8 cellular contexts compared by ENCODE assay signal in genomic region chr16:88811850-88812736, GRCh38. TPM values are rescaled to one million over a fixed set of nuclear protein-coding genes. Genes with fewer than 3 reads are reported as not detected.
DNase-seq lines count a peak whose midpoint lies in the region; ATAC-seq, FAIRE-seq and TF ChIP-seq lines count a peak whose summit lies in the region.

TSS of gene APRT (minus strand) at chr16:88811928. CDS start at chr16:88811899, 29 bp downstream.

- no peaks in the 10 kb centered on the region for H3K27me3 Mint-ChIP-seq in dendritic cell treated with granulocyte-macrophage colony-stimulating factor and Interleukin-4, amounts not matched to agents 40 ng/mL and 50 ng/mL, for 4 days

- peak; percentile 70 for ATAC-seq in GM19372 (IDR thresholded peaks at IDR 0.05; ENCODE audit: low read depth, unreplicated experiment)
- ATAC-seq in HG03521 (IDR thresholded peaks at IDR 0.05; ENCODE audit: unreplicated experiment) = peak; percentile 77
- peak; percentile 65 for ATAC-seq in HepG2

- in situ Hi-C loops in HepG2 (cut with HindIII; ENCODE audit: extremely low pct_ligation_motif_present, low pct_unique_long_range_greater_than_20kb) = loop anchor here (5.0 kb wide), 1 partner anchor 45 kb away; the partner anchor contains the start of genes GALNS and TRAPPC2L

- no peak for TF ChIP-seq EP300 in HepG2 (IDR thresholded peaks at IDR 0.05; ENCODE audit: low read depth in 2 of 2, low read length in 2 of 2)
- peak; percentile 58; the same call in 1 of the 2 replicates for TF ChIP-seq EP300 in HepG2 (CRISPR knock-in tag; IDR thresholded peaks at IDR 0.05; ENCODE audit: borderline replicate concordance)

- peaks cover 8 to 27% of the 10 kb centered on the region in 2 experiments; a peak in 4 of 5 replicates for H3K36me3 ChIP-seq in HepG2 (replicated peaks in 1 of 2; ENCODE audit: control insufficient read depth in 1 of 2, insufficient read depth in 2 of 2, low read length in 2 of 2)

- intact Hi-C loops in dendritic cell treated with granulocyte-macrophage colony-stimulating factor and Interleukin-4, amounts not matched to agents 40 ng/mL and 50 ng/mL, for 4 days (cut with micrococcal nuclease) = loop anchor here (2.0 to 5.0 kb wide), 4 partner anchors 45 to 405 kb away; partner anchors contain the start of genes GALNS, TRAPPC2L and ZNF778
- intact Hi-C loops in HepG2 (cut with micrococcal nuclease; ENCODE audit: unreplicated experiment) = loop anchor here (5.0 kb wide), 1 partner anchor 55 kb away; no protein-coding TSS in a partner anchor

- peaks cover 51% of the 10 kb centered on the region for H3K4me1 Mint-ChIP-seq in dendritic cell treated with granulocyte-macrophage colony-stimulating factor and Interleukin-4, amounts not matched to agents 40 ng/mL and 50 ng/mL, for 4 days (ENCODE audit: low read depth)

- DNase-seq in NCI-H69 (lab: John Stamatoyannopoulos, UW) (peak; percentile 87), HepG2 (ENCODE audit: low spot score) (peak; percentile 83)
- peak; percentile 96 to 99 for DNase-seq in activated CD4-positive, alpha-beta T cell treated with anti-CD3 and anti-CD28 coated beads, Interleukin-2, amount 50 U/mL, for 24 hours (ENCODE audit: low read depth in 1 of 2, low spot score in 1 of 2)
- peak; percentile 98 to 99 for DNase-seq in stimulated activated CD4-positive, alpha-beta T cell treated with anti-CD3 and anti-CD28 coated beads, Interleukin-2, amount 100 ng/mL, for 48 hours

- peak within 1 kb of the TSS; percentile 98 for H3K4me2 ChIP-seq in HepG2 (ENCODE audit: low read depth, low read length)

- H4K20me1 ChIP-seq in HepG2 (ENCODE audit: insufficient read depth, low read length) = peaks cover 14% of the 10 kb centered on the region; the same call in 1 of the 2 replicates

- peaks cover 58% of the 10 kb centered on the region for H3K36me3 Mint-ChIP-seq in dendritic cell treated with granulocyte-macrophage colony-stimulating factor and Interleukin-4, amounts not matched to agents 40 ng/mL and 50 ng/mL, for 4 days (ENCODE audit: low read depth)

- no peaks in the 10 kb centered on the region for H3K9me3 Mint-ChIP-seq in dendritic cell treated with granulocyte-macrophage colony-stimulating factor and Interleukin-4, amounts not matched to agents 40 ng/mL and 50 ng/mL, for 4 days

- H3K4me3 Mint-ChIP-seq in dendritic cell treated with granulocyte-macrophage colony-stimulating factor and Interleukin-4, amounts not matched to agents 40 ng/mL and 50 ng/mL, for 4 days = peak within 1 kb of the TSS; percentile 80

- CTCF ChIA-PET in HepG2 (lab: Yijun Ruan, JAX; ENCODE audit: low intra/inter-chr PET ratio, low total read pairs) = interaction anchor here (0.6 to 1.0 kb wide), 4 partner anchors 10 to 69 kb away, joined by 3 read pairs; no protein-coding TSS in a partner anchor

- H3K27ac ChIP-seq in C4-2B (peak within 1 kb of the TSS; percentile 98), HepG2 (ENCODE audit: extremely low read length, insufficient read depth, low read length) (peak within 1 kb of the TSS; percentile 76)

- FAIRE-seq in HepG2 (lab: Jason Lieb, UNC) = peak; percentile 98

- H3K9me3 ChIP-seq in HepG2 (ENCODE audit: low read length) = no peaks in the 10 kb centered on the region

- 0% methylated on average over 40 of the region's 83 CpGs for WGBS in HepG2 (ENCODE audit: low lambda C conversion rate)

- peak; percentile 76 for TF ChIP-seq RAD21 in HepG2 (CRISPR knock-in tag; IDR thresholded peaks at IDR 0.05)

- H3K79me2 ChIP-seq in HepG2 (ENCODE audit: insufficient read depth, low read length) = peaks cover 21% of the 10 kb centered on the region

- TF ChIP-seq POLR2A in HepG2 (IDR thresholded peaks at IDR 0.05; ENCODE audit: insufficient read depth in 1 of 2, low read depth in 2 of 2, low read length in 2 of 2) = peak in 1 of 2 experiments; percentile 94; a peak in 2 of 4 replicates

- TSS peak; percentile 51 for BruUV-seq in HepG2 (replicated peaks; lab: Mats Ljungman, UMichigan)

- H3K9ac ChIP-seq in HepG2 (ENCODE audit: insufficient read depth, low read depth, low read length) = peak within 1 kb of the TSS; percentile 90

- peak within 1 kb of the TSS; percentile 72 to 90 (median 74) for H3K4me3 ChIP-seq in HepG2 (replicated peaks in 1 of 3; ENCODE audit: insufficient read depth in 1 of 3, low read depth in 2 of 3, low read length in 3 of 3)

- POLR2A ChIA-PET in HepG2 (lab: Yijun Ruan, JAX) = interaction anchor here (0.7 to 4.9 kb wide), 13 partner anchors 8 to 406 kb away, joined by 3 to 36 read pairs (median 5); partner anchors contain the start of genes CDT1, GALNS, TRAPPC2L and ZNF778

- H2AFZ ChIP-seq in HepG2 (ENCODE audit: low read length) = no peak within 1 kb of the TSS

- no peaks in the 10 kb centered on the region; a peak in 1 of 5 replicates for H3K27me3 ChIP-seq in HepG2 (ENCODE audit: control insufficient read depth in 1 of 2, insufficient read depth in 2 of 2, low read length in 2 of 2)

- peaks cover 33% of the 10 kb centered on the region for H3K4me1 ChIP-seq in HepG2 (ENCODE audit: insufficient read depth, low read length)

- TF ChIP-seq CTCF in C4-2B (conservative IDR thresholded peaks at IDR 0.05) = peak; percentile 71
- peak; percentile 55 for TF ChIP-seq CTCF in HepG2 (CRISPR knock-in tag; IDR thresholded peaks at IDR 0.05)

- peak within 1 kb of the TSS; percentile 88 for H3K27ac Mint-ChIP-seq in dendritic cell treated with granulocyte-macrophage colony-stimulating factor and Interleukin-4, amounts not matched to agents 40 ng/mL and 50 ng/mL, for 4 days

TF ChIP-seq in HepG2, 621 proteins besides CTCF, POLR2A, EP300 and RAD21 (continues in another document):
- 0 out of 2 replicates have a peak, but pooled peaks have one; percentile 4 for TF ChIP-seq FOSL2 (CRISPR knock-in tag; IDR thresholded peaks at IDR 0.05)
- peak; percentile 18; the same call in 1 of the 2 replicates for TF ChIP-seq ETS1 (CRISPR knock-in tag; IDR thresholded peaks at IDR 0.05)
- no peak; the same call in 1 of the 2 replicates for TF ChIP-seq ZNF333 (CRISPR knock-in tag; IDR thresholded peaks at IDR 0.05; ENCODE audit: borderline replicate concordance)
- TF ChIP-seq ZNF234 (CRISPR knock-in tag; conservative IDR thresholded peaks at IDR 0.05) = no peak
- peak; percentile 32 for TF ChIP-seq DMAP1 (CRISPR knock-in tag; IDR thresholded peaks at IDR 0.05)
- 0 out of 2 replicates have a peak, but pooled peaks have one; percentile 41 for TF ChIP-seq CHD4 (IDR thresholded peaks at IDR 0.05; ENCODE audit: borderline replicate concordance, low read length)
- no peak for TF ChIP-seq ZNF496 (CRISPR knock-in tag; IDR thresholded peaks at IDR 0.05; ENCODE audit: insufficient replicate concordance)
- peak; percentile 36 for TF ChIP-seq ESRRA (CRISPR knock-in tag; IDR thresholded peaks at IDR 0.05; ENCODE audit: low read depth)
- peak; percentile 96 for TF ChIP-seq MAX (IDR thresholded peaks at IDR 0.05)
- no peak for TF ChIP-seq ZNF577 (CRISPR knock-in tag; IDR thresholded peaks at IDR 0.05; ENCODE audit: borderline replicate concordance, low read depth)
- TF ChIP-seq SMAD3 (CRISPR knock-in tag; IDR thresholded peaks at IDR 0.05) = no peak
- no peak for TF ChIP-seq SRSF4 (IDR thresholded peaks at IDR 0.05; ENCODE audit: low read depth, low read length, poor library complexity, severe bottlenecking)
- TF ChIP-seq HNF4A (CRISPR knock-in tag; IDR thresholded peaks at IDR 0.05) = no peak
- TF ChIP-seq HNRNPH1 (optimal IDR thresholded peaks at IDR 0.05; ENCODE audit: low read depth, low read length) = no peak
- no peak for TF ChIP-seq SKI (IDR thresholded peaks at IDR 0.05; ENCODE audit: partially characterized antibody)
- no peak for TF ChIP-seq PAX8 (CRISPR knock-in tag; IDR thresholded peaks at IDR 0.05; ENCODE audit: borderline replicate concordance)
- TF ChIP-seq ZNF547 (CRISPR knock-in tag; IDR thresholded peaks at IDR 0.05) = peak; percentile 96

RNA-seq across cellular contexts. Expression of gene APRT, which starts in this region (rescaled TPM):
- total RNA-seq in HepG2 (2016; rRNA removed; fragmentation: Illumina TruSeq; extraction: Trizol) = 242 and 274 TPM in 2 replicates
- 163 and 167 TPM in 2 replicates for total RNA-seq in HepG2 (2016; cell fraction: cytosol; rRNA removed; fragmentation: Illumina TruSeq; extraction: Trizol; ENCODE audit: low read depth)
- total RNA-seq in HepG2 (2016; cell fraction: insoluble cytoplasmic fraction; rRNA removed; fragmentation: Illumina TruSeq; extraction: Trizol) = 238 and 275 TPM in 2 replicates
- total RNA-seq in HepG2 (2016; cell fraction: membrane; rRNA removed; fragmentation: Illumina TruSeq; extraction: Trizol) = 188 and 208 TPM in 2 replicates
- 99.7 and 110 TPM in 2 replicates for total RNA-seq in HepG2 (2016; cell fraction: nucleus; rRNA removed; fragmentation: Illumina TruSeq; extraction: Trizol)
- 155 and 210 TPM in 2 replicates for polyA plus RNA-seq in HepG2 (2011; rRNA removed)
- polyA plus RNA-seq in HepG2 (2011; cell fraction: cytosol; rRNA removed) = 94.2 and 153 TPM in 2 replicates
- 101 and 126 TPM in 2 replicates for polyA plus RNA-seq in HepG2 (2011; cell fraction: nucleus; rRNA removed)
- polyA plus RNA-seq in HepG2 (2012) = 136 and 175 TPM in 2 replicates
- polyA plus RNA-seq in HepG2 (2016; cell fraction: cytosol; fragmentation: Illumina TruSeq; extraction: Trizol; ENCODE audit: low read depth) = 172 and 184 TPM in 2 replicates
- 339 and 349 TPM in 2 replicates for polyA plus RNA-seq in HepG2 (2016; cell fraction: insoluble cytoplasmic fraction; fragmentation: Illumina TruSeq; extraction: Trizol; ENCODE audit: low read depth)
- 196 and 203 TPM in 2 replicates for polyA plus RNA-seq in HepG2 (2016; cell fraction: membrane; fragmentation: Illumina TruSeq; extraction: Trizol; ENCODE audit: low read depth)
- 192 and 201 TPM in 2 replicates for polyA plus RNA-seq in HepG2 (2016; cell fraction: nucleus; fragmentation: Illumina TruSeq; extraction: Trizol; ENCODE audit: insufficient read depth, low read depth)
- polyA minus RNA-seq in HepG2 (2011; rRNA and poly(A)+ RNA removed; ENCODE audit: low replicate concordance) = 83.2 and 86.7 TPM in 2 replicates
- 75.3 and 84.8 TPM in 2 replicates for polyA minus RNA-seq in HepG2 (2011; cell fraction: cytosol; rRNA and poly(A)+ RNA removed)
- polyA minus RNA-seq in HepG2 (2011; cell fraction: nucleus; rRNA and poly(A)+ RNA removed) = 35.7 and 49.8 TPM in 2 replicates

Comparison
In these comparisons a context has a peak if more than half of its experiments do, and no peak if none do; other contexts are left out.
1. Peak in every context shown above with its lines: DNase-seq, ATAC-seq, H3K4me3 ChIP-seq and H3K27ac ChIP-seq.